In the genomic region with DNA sequence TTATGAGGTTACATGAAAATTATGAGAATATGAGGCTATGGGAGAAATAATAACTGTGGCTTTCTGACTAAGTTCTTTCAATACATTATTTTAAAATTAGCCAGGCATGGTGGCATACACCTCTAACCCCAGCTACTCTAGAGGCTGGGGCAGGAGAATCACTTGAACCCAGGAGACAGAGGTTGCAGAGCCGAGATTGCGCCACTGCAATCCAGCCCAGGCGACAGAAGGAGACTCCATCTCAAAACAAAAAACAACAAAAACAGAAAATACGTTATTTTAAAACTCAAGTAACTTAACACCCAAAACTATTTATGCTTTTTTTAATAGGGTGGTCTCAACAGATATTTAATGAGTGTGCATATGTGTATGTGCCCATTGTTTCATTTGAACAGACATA, we compare ENCODE assay signal across 15 cellular contexts.
"Had no signal": no experiment of that assay in that cellular context is flagged by ENCODE, and none has a peak within 500 bp of the region (broad histone marks: within the 10 kb centered on the region; RNA-seq: fewer than 3 reads in every experiment).

No MANE protein-coding gene starts in this region.

- H3K36me3 ChIP-seq: tibial artery had no signal

- H3K27ac ChIP-seq: gastroesophageal sphincter, heart right ventricle, tibial artery had no signal

- H3K9me3 ChIP-seq: gastroesophageal sphincter, heart right ventricle, tibial artery had no signal

- H3K4me3 ChIP-seq: gastroesophageal sphincter, heart right ventricle, lung, tibial artery had no signal

- ATAC-seq: activated CD8-positive, alpha-beta T cell treated with anti-CD3 and anti-CD28 coated beads, Interleukin-2, amount 10 ng/mL, durations not matched to agents 7 days and 5 days; activated naive CD8-positive, alpha-beta T cell treated with anti-CD3 and anti-CD28 coated beads, Interleukin-2, amount 50 U/mL, for 24 hours; gastroesophageal sphincter; heart right ventricle; left cardiac atrium; T-cell; WTC11 had no signal

- H3K27me3 ChIP-seq: gastroesophageal sphincter, heart right ventricle, tibial artery had no signal

- DNase-seq: activated CD4-positive, alpha-beta T cell treated with anti-CD3 and anti-CD28 coated beads for 4 hours; activated CD8-positive, alpha-beta T cell treated with anti-CD3 and anti-CD28 coated beads, Interleukin-2, amount 10 ng/mL, durations not matched to agents 7 days and 5 days; activated naive CD4-positive, alpha-beta T cell treated with anti-CD3 and anti-CD28 coated beads for 36 hours; activated naive CD8-positive, alpha-beta T cell treated with anti-CD3 and anti-CD28 coated beads, Interleukin-2, amount 50 U/mL, for 24 hours; heart right ventricle; left cardiac atrium; naive B cell; retina; stimulated activated CD4-positive, alpha-beta T cell treated with anti-CD3 and anti-CD28 coated beads, Interleukin-12 subunit alpha, Interleukin-12 subunit beta, amount 100 ng/mL, for 4 hours; stimulated activated CD4-positive, alpha-beta T cell treated with anti-CD3 and anti-CD28 coated beads, Interleukin-2, amount 100 ng/mL, for 24 hours; T-cell; tibial artery had no signal
